Comparison of ENCODE assay signal across 8 cellular contexts in genomic region chr1:23568608-23569383, GRCh38. TPM values are rescaled to one million over a fixed set of nuclear protein-coding genes. Genes with fewer than 3 reads are reported as not detected.
DNase-seq lines count a peak whose midpoint lies in the region; ATAC-seq and TF ChIP-seq lines count a peak whose summit lies in the region.

No MANE protein-coding gene starts in this region.

- intact Hi-C loops in heart left ventricle (cut with DNase I): no loop called here

- H3K27ac ChIP-seq in VCaP: peak overlapping the region; percentile 66; the same call in 1 of the 2 replicates
- peak overlapping the region; percentile 83 to 97 (median 89) for H3K27ac ChIP-seq in heart left ventricle
- peak overlapping the region; percentile 52 for H3K27ac ChIP-seq in rectal smooth muscle tissue (ENCODE audit: low read depth, low read length)

- ATAC-seq in heart left ventricle (peak in 2 of 4 donors; percentile 27 to 39), GM18907 (IDR thresholded peaks at IDR 0.05; ENCODE audit: unreplicated experiment) (no peak), HG03196 (IDR thresholded peaks at IDR 0.05; ENCODE audit: unreplicated experiment) (no peak)

- H3K27me3 ChIP-seq in GM06990 (replicated peaks; ENCODE audit: control insufficient read depth, insufficient read depth, low read length) (no peaks in the 10 kb centered on the region), heart left ventricle (peaks cover 0 to 14% (median 0%) of the 10 kb centered on the region in 9 donors), rectal smooth muscle tissue (ENCODE audit: control insufficient read depth, insufficient read depth, low read length) (no peaks in the 10 kb centered on the region)

- H3K4me1 ChIP-seq in heart left ventricle (peaks cover 0 to 35% (median 17%) of the 10 kb centered on the region in 12 donors), rectal smooth muscle tissue (ENCODE audit: control insufficient read depth, insufficient read depth, low read length) (peaks cover 3% of the 10 kb centered on the region)

- TF ChIP-seq CTCF in GM06990 (IDR thresholded peaks at IDR 0.05; ENCODE audit: insufficient read depth, low read length, poor library complexity, severe bottlenecking) (no peak), VCaP (conservative IDR thresholded peaks at IDR 0.05) (no peak), heart left ventricle (IDR thresholded peaks at IDR 0.05) (no peak)

- H3K4me3 ChIP-seq in GM06990 (replicated peaks; ENCODE audit: low read depth, low read length) (peak overlapping the region; percentile 57), heart left ventricle (peak overlapping the region; percentile 54 to 86 (median 72)), rectal smooth muscle tissue (ENCODE audit: low read length) (peak overlapping the region; percentile 67)

- TF ChIP-seq POLR2A in heart left ventricle (IDR thresholded peaks at IDR 0.05): no peak

- 19 to 38% (median 25%) methylated on average over 16 of the region's 16 CpGs for WGBS in heart left ventricle, 4 donors

- DNase-seq in GM06990 (ENCODE audit: extremely low read depth, insufficient read length) (no peak), heart left ventricle (no peak), middle frontal gyrus (ENCODE audit: extremely low spot score, low spot score) (no peak), OCI-M2 (lab: John Stamatoyannopoulos, UW; ENCODE audit: unreplicated experiment) (no peak)

- no peaks in the 10 kb centered on the region for H3K9me3 ChIP-seq in heart left ventricle

- H3K36me3 ChIP-seq in GM06990 (ENCODE audit: control insufficient read depth, insufficient read depth, low read length): no peaks in the 10 kb centered on the region
- H3K36me3 ChIP-seq in heart left ventricle: no peaks in the 10 kb centered on the region
- H3K36me3 ChIP-seq in rectal smooth muscle tissue (ENCODE audit: control insufficient read depth, insufficient read depth, low read length): no peaks in the 10 kb centered on the region

- no peak overlapping the region for H3K9ac ChIP-seq in rectal smooth muscle tissue (ENCODE audit: low read length)

RNA-seq across cellular contexts. Expression of gene ID3, which starts 9.5 kb away (rescaled TPM):
- 100 to 1,000 TPM in 3 of 9 donors, 10 to 100 TPM in 6; 57.5 to 185 (median 91.0) TPM for total RNA-seq in heart left ventricle
- polyA plus RNA-seq in heart left ventricle: 100 to 1,000 TPM in 1 of 2 donors, 10 to 100 TPM in 1; 55.3 to 153 TPM

RNA-seq across cellular contexts. Expression of gene E2F2, which starts 37.8 kb away (rescaled TPM):
- total RNA-seq in heart left ventricle: 1 to 10 TPM in 1 of 9 donors, under 1 TPM in 7, not detected in 1; 0.07 to 2.7 (median 0.21) TPM
- polyA plus RNA-seq in heart left ventricle: under 1 TPM; 0.04 to 0.12 TPM
